ENCODE assay signal across 1 cellular context in genomic region chr22:35510951-35511350, GRCh38.
A peak's percentile ranks its signal among the peaks of the same experiment; 100 is the strongest.
TF ChIP-seq lines count a peak whose summit lies in the region.

No MANE protein-coding gene starts in this region.

TF ChIP-seq in H1, 55 proteins besides CTCF, POLR2A, EP300 and RAD21:
- TF ChIP-seq USF2 (IDR thresholded peaks at IDR 0.05; ENCODE audit: low read length): no peak
- TF ChIP-seq GTF2F1 (IDR thresholded peaks at IDR 0.05; ENCODE audit: borderline replicate concordance, low read depth, low read length): no peak
- peak; percentile 39 for TF ChIP-seq ASH2L (IDR thresholded peaks at IDR 0.05; ENCODE audit: low read length)
- no peak for TF ChIP-seq CHD1 (IDR thresholded peaks at IDR 0.05; ENCODE audit: low read depth, low read length)
- TF ChIP-seq SP1 (IDR thresholded peaks at IDR 0.05; ENCODE audit: low read depth, low read length): no peak
- TF ChIP-seq GABPA (IDR thresholded peaks at IDR 0.05; ENCODE audit: borderline replicate concordance, insufficient read depth, low read length): no peak
- TF ChIP-seq RNF2 (IDR thresholded peaks at IDR 0.05; ENCODE audit: borderline replicate concordance, low read depth, low read length, missing control alignments, poor library complexity, severe bottlenecking): no peak
- 0 out of 2 replicates have a peak, but pooled peaks have one; percentile 37 for TF ChIP-seq RBBP5 (IDR thresholded peaks at IDR 0.05; ENCODE audit: borderline replicate concordance, low read depth, low read length)
- no peak for TF ChIP-seq HDAC6 (IDR thresholded peaks at IDR 0.05; ENCODE audit: low read depth, low read length)
- TF ChIP-seq YY1 (IDR thresholded peaks at IDR 0.05; ENCODE audit: low read depth, low read length): no peak
